Comparison of ENCODE assay signal across 18 cellular contexts in the genomic region with DNA sequence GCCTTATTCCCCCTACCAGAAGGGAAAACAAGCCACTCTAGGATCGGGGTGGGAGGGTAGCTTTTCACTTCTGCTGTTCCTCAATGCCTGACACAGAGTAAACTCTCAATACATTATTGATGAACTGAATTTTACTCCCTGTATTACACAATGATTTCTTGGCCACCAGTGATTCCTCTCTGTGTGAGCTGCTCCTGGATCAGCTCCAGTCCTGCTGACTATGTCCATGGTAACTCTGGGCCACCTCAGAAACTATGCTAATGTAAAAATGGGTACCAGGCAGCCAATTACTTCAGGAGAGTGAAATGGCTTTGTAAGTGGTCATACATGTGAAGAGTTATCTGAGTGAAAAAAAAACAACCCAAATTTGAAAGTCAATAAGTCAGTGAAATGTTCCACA.
"Had no signal": no experiment of that assay in that cellular context is flagged by ENCODE, and none has a peak within 500 bp of the region (broad histone marks: within the 10 kb centered on the region; RNA-seq: fewer than 3 reads in every experiment).

No MANE protein-coding gene starts in this region.

- DNase-seq: activated CD4-positive, alpha-beta T cell treated with anti-CD3 and anti-CD28 coated beads, Interleukin-2, amount 50 U/mL, for 48 hours; activated gamma-delta T cell treated with Interleukin-2 at 50 U/mL for 16 hours; amniotic stem cell; body of pancreas; colonic mucosa; kidney glomerular epithelial cell; left ventricle myocardium superior; mesenchymal stem cell; naive thymus-derived CD8-positive, alpha-beta T cell; ovary; sigmoid colon; spleen; stimulated activated CD4-positive, alpha-beta T cell treated with anti-CD3 and anti-CD28 coated beads, Interleukin-4, amount 100 ng/mL, for 4 hours had no signal

- H3K4me1 ChIP-seq: body of pancreas, colonic mucosa, sigmoid colon, spleen had no signal

- H3K27ac ChIP-seq: body of pancreas, colonic mucosa, ovary, sigmoid colon, spleen, thoracic aorta had no signal

- H3K9me3 Mint-ChIP-seq: activated naive CD4-positive, alpha-beta T cell treated with anti-CD3 and anti-CD28 coated beads, Interleukin-2, amount 50 U/mL, for 72 hours; activated T-helper 1 cell treated with anti-CD3 and anti-CD28 coated beads, Interleukin-12 subunit alpha, Interleukin-12 subunit beta, Interleukin-2, Interleukin-4 antibody, amounts not matched to agents 30 ng/mL and 10 ng/mL and 1 ng/mL, durations not matched to agents 14 hours and 24 hours and 36 hours; naive thymus-derived CD8-positive, alpha-beta T cell; stimulated activated memory B cell treated with anti-CD40 and anti-IgM and Interleukin-4, amounts not matched to agents 10 μg/mL and 1 μg/mL and 100 μg/mL, for 72 hours; T-helper 2 cell treated with Interferon-gamma antibody and Interleukin-4, amounts not matched to agents 5 μg/mL and 100 μg/mL, for 36 hours had no signal

- H3K4me3 ChIP-seq: body of pancreas, colonic mucosa, ovary, sigmoid colon, spleen, thoracic aorta had no signal

- H3K4me3 Mint-ChIP-seq: activated T-helper 1 cell treated with anti-CD3 and anti-CD28 coated beads, Interleukin-12 subunit alpha, Interleukin-12 subunit beta, Interleukin-2, Interleukin-4 antibody, amounts not matched to agents 30 ng/mL and 10 ng/mL and 1 ng/mL, durations not matched to agents 14 hours and 24 hours and 36 hours; naive thymus-derived CD8-positive, alpha-beta T cell; stimulated activated memory B cell treated with anti-CD40 and anti-IgM and Interleukin-4, amounts not matched to agents 10 μg/mL and 1 μg/mL and 100 μg/mL, for 72 hours; T-helper 2 cell treated with Interferon-gamma antibody and Interleukin-4, amounts not matched to agents 5 μg/mL and 100 μg/mL, for 36 hours had no signal

- H3K27ac Mint-ChIP-seq: activated naive CD4-positive, alpha-beta T cell treated with anti-CD3 and anti-CD28 coated beads, Interleukin-2, amount 50 U/mL, for 72 hours; activated T-helper 1 cell treated with anti-CD3 and anti-CD28 coated beads, Interleukin-12 subunit alpha, Interleukin-12 subunit beta, Interleukin-2, Interleukin-4 antibody, amounts not matched to agents 30 ng/mL and 10 ng/mL and 1 ng/mL, durations not matched to agents 14 hours and 24 hours and 36 hours; naive thymus-derived CD8-positive, alpha-beta T cell; stimulated activated memory B cell treated with anti-CD40 and anti-IgM and Interleukin-4, amounts not matched to agents 10 μg/mL and 1 μg/mL and 100 μg/mL, for 72 hours; T-helper 2 cell treated with Interferon-gamma antibody and Interleukin-4, amounts not matched to agents 5 μg/mL and 100 μg/mL, for 36 hours had no signal

- H3K27me3 ChIP-seq: body of pancreas, colonic mucosa, ovary, sigmoid colon, spleen had no signal

- H3K4me1 Mint-ChIP-seq: naive thymus-derived CD8-positive, alpha-beta T cell had no signal

- H3K27me3 Mint-ChIP-seq: stimulated activated memory B cell treated with anti-CD40 and anti-IgM and Interleukin-4, amounts not matched to agents 10 μg/mL and 1 μg/mL and 100 μg/mL, for 72 hours had no signal

- H3K36me3 ChIP-seq: colonic mucosa, ovary, sigmoid colon, spleen, thoracic aorta had no signal

- H3K9me3 ChIP-seq: body of pancreas, colonic mucosa, ovary, sigmoid colon, spleen, thoracic aorta had no signal

- H3K36me3 Mint-ChIP-seq: activated naive CD4-positive, alpha-beta T cell treated with anti-CD3 and anti-CD28 coated beads, Interleukin-2, amount 50 U/mL, for 72 hours; naive thymus-derived CD8-positive, alpha-beta T cell; stimulated activated memory B cell treated with anti-CD40 and anti-IgM and Interleukin-4, amounts not matched to agents 10 μg/mL and 1 μg/mL and 100 μg/mL, for 72 hours had no signal
